16 cellular contexts compared by ENCODE assay signal in genomic region chr19:47027586-47028371, GRCh38. TPM values are rescaled to one million over a fixed set of nuclear protein-coding genes. Genes with fewer than 3 reads are reported as not detected.
A peak's percentile ranks its signal among the peaks of the same experiment; 100 is the strongest.
DNase-seq lines count a peak whose midpoint lies in the region; ATAC-seq and TF ChIP-seq lines count a peak whose summit lies in the region.
"Had no signal": no experiment of that assay in that cellular context is flagged by ENCODE, and none has a peak within 500 bp of the region (broad histone marks: within the 10 kb centered on the region; RNA-seq: fewer than 3 reads in every experiment).

No MANE protein-coding gene starts in this region.

- in situ Hi-C loops in IMR-90 (cut with MboI; ENCODE audit: low sequenced_read_pairs): no loop called here

- no peak overlapping the region for H3K14ac ChIP-seq in IMR-90 (replicated peaks; ENCODE audit: low read depth, low read length)
- H3K14ac ChIP-seq in mesenchymal stem cell (ENCODE audit: low read length in 2 of 2): no peak overlapping the region

- intact Hi-C loops in IMR-90 (cut with micrococcal nuclease): no loop called here

- no peak for TF ChIP-seq EP300 in upper lobe of left lung (IDR thresholded peaks at IDR 0.05)

- H2BK120ac ChIP-seq in IMR-90 (ENCODE audit: low read depth, low read length) (no peak overlapping the region), mesenchymal stem cell (ENCODE audit: low read depth, low read length) (no peak overlapping the region)

- TF ChIP-seq RAD21 in IMR-90 (IDR thresholded peaks at IDR 0.05; ENCODE audit: low read length): no peak

- CTCF ChIA-PET in IMR-90 (lab: Yijun Ruan, JAX): no interaction called here

- BruUV-seq in IMR-90 (replicated peaks; lab: Mats Ljungman, UMichigan): no TSS peak

- H3K27ac ChIP-seq in IMR-90 (ENCODE audit: insufficient read depth, low read length) (no peak overlapping the region), hepatocyte (no peak overlapping the region), neural progenitor cell (no peak overlapping the region), mesenchymal stem cell (ENCODE audit: low read length, poor library complexity, severe bottlenecking) (no peak overlapping the region), upper lobe of left lung (no peak overlapping the region)
- H3K27ac ChIP-seq: 22Rv1, KMS-11 had no signal

- H3K4me1 ChIP-seq in IMR-90 (ENCODE audit: control insufficient read depth, insufficient read depth, low read length) (peaks cover 1% of the 10 kb centered on the region; the same call in 1 of the 2 replicates), hepatocyte (ENCODE audit: insufficient read depth) (no peaks in the 10 kb centered on the region), neural progenitor cell (peaks cover 19% of the 10 kb centered on the region), mesenchymal stem cell (ENCODE audit: control insufficient read depth, insufficient read depth, low read depth, low read length) (peaks cover 8% of the 10 kb centered on the region), upper lobe of left lung (peaks cover 3 to 14% (median 5%) of the 10 kb centered on the region in 4 donors)
- H3K4me1 ChIP-seq: BE2C had no signal

- peaks cover 11% of the 10 kb centered on the region for H3K4me1 Mint-ChIP-seq in neural progenitor cell

- no peak overlapping the region for H3K56ac ChIP-seq in IMR-90 (ENCODE audit: extremely low read depth, insufficient read depth, low read length)

- H3K27me3 Mint-ChIP-seq in neural progenitor cell (ENCODE audit: insufficient read depth, low read depth): peaks cover 55% of the 10 kb centered on the region

- H4K91ac ChIP-seq in IMR-90 (ENCODE audit: insufficient read depth, low read depth, low read length): no peak overlapping the region
- no peak overlapping the region for H4K91ac ChIP-seq in mesenchymal stem cell (ENCODE audit: low read length)

- no peak overlapping the region for H2BK12ac ChIP-seq in mesenchymal stem cell (ENCODE audit: low read length in 2 of 2)

- no peak overlapping the region for H2AFZ ChIP-seq in IMR-90 (replicated peaks; ENCODE audit: low read length, poor library complexity)
- H2AFZ ChIP-seq in hepatocyte: no peak overlapping the region
- peak overlapping the region; percentile 72 for H2AFZ ChIP-seq in neural progenitor cell (replicated peaks)
- no peak overlapping the region for H2AFZ ChIP-seq in mesenchymal stem cell (ENCODE audit: low read depth, low read length)

- H4K8ac ChIP-seq in IMR-90 (ENCODE audit: low read depth in 2 of 2, low read length in 2 of 2) (no peak overlapping the region), mesenchymal stem cell (ENCODE audit: low read length) (no peak overlapping the region)

- H3K79me1 ChIP-seq in IMR-90 (ENCODE audit: low read depth in 1 of 2, low read length in 2 of 2) (no peaks in the 10 kb centered on the region), mesenchymal stem cell (replicated peaks; ENCODE audit: low read length, poor library complexity, severe bottlenecking) (no peaks in the 10 kb centered on the region)

- 0% methylated on average over 3 of the region's 20 CpGs; no CpG with 5 or more reads in 1 of the 2 experiments for WGBS in IMR-90 (ENCODE audit: extremely low coverage in 2 of 2, insufficient read length in 1 of 2), 2 experiments
- 36% methylated on average over 15 of the region's 20 CpGs for WGBS in hepatocyte (ENCODE audit: low lambda C conversion rate, missing lambda C conversion rate)
- WGBS in mesenchymal stem cell: 28% methylated on average over 10 of the region's 20 CpGs
- 20% methylated on average over 15 to 16 of the region's 20 CpGs for WGBS in upper lobe of left lung, 2 donors

- H3K27me3 ChIP-seq in IMR-90 (ENCODE audit: control insufficient read depth, insufficient read depth, low read length) (peaks cover 33% of the 10 kb centered on the region), hepatocyte (peaks cover 41% of the 10 kb centered on the region), neural progenitor cell (peaks cover 47% of the 10 kb centered on the region), mesenchymal stem cell (ENCODE audit: control insufficient read depth in 1 of 2, insufficient read depth in 1 of 2, low read length in 2 of 2) (peaks cover 50% of the 10 kb centered on the region in 2 experiments), upper lobe of left lung (peaks cover 0 to 28% (median 15%) of the 10 kb centered on the region in 4 donors)

- no peaks in the 10 kb centered on the region for H3K79me2 ChIP-seq in hepatocyte
- H3K79me2 ChIP-seq in neural progenitor cell (ENCODE audit: low read depth): no peaks in the 10 kb centered on the region

- H3K18ac ChIP-seq in IMR-90 (ENCODE audit: low read depth, low read length) (no peak overlapping the region), mesenchymal stem cell (ENCODE audit: low read depth in 1 of 2, low read length in 2 of 2) (no peak overlapping the region)

- TF ChIP-seq CTCF in IMR-90 (conservative IDR thresholded peaks at IDR 0.05; ENCODE audit: low read depth, low read length) (no peak), hepatocyte (IDR thresholded peaks at IDR 0.05; ENCODE audit: poor library complexity) (no peak), neural progenitor cell (IDR thresholded peaks at IDR 0.05) (no peak), upper lobe of left lung (IDR thresholded peaks at IDR 0.05) (no peak)

- H2BK20ac ChIP-seq in IMR-90 (ENCODE audit: low read depth, low read length): no peak overlapping the region

- H3K4me3 ChIP-seq in IMR-90 (ENCODE audit: insufficient read depth, low read depth, low read length) (no peak overlapping the region), hepatocyte (no peak overlapping the region), neural progenitor cell (no peak overlapping the region), mesenchymal stem cell (ENCODE audit: insufficient read depth in 1 of 2, low read depth in 1 of 2, low read length in 2 of 2) (no peak overlapping the region), upper lobe of left lung (no peak overlapping the region)

- peaks cover 3% of the 10 kb centered on the region for H3K9me3 Mint-ChIP-seq in neural progenitor cell
- H3K9me3 Mint-ChIP-seq: CD4-positive, alpha-beta T cell had no signal

- H3K9me2 ChIP-seq in hepatocyte (replicated peaks; ENCODE audit: insufficient read depth): no peaks in the 10 kb centered on the region

- no peak for ATAC-seq in IMR-90 (ENCODE audit: low read depth)
- no peak for ATAC-seq in upper lobe of left lung (ENCODE audit: low FRiP score in 2 of 2)

- no peaks in the 10 kb centered on the region for H3K36me3 Mint-ChIP-seq in neural progenitor cell

- H2AK5ac ChIP-seq in IMR-90 (ENCODE audit: low read depth, low read length) (no peak overlapping the region), mesenchymal stem cell (ENCODE audit: low read length, severe bottlenecking) (no peak overlapping the region)

- peak overlapping the region; percentile 4 for H3K4me3 Mint-ChIP-seq in neural progenitor cell
- H3K4me3 Mint-ChIP-seq: CD4-positive, alpha-beta T cell had no signal

- TF ChIP-seq POLR2A in IMR-90 (IDR thresholded peaks at IDR 0.05; ENCODE audit: low read depth, low read length) (no peak), upper lobe of left lung (IDR thresholded peaks at IDR 0.05) (no peak)

- H3K27ac Mint-ChIP-seq in neural progenitor cell: no peak overlapping the region
- H3K27ac Mint-ChIP-seq: CD4-positive, alpha-beta T cell had no signal

- H3K4me2 ChIP-seq in IMR-90 (ENCODE audit: low read depth, low read length): no peak overlapping the region
- H3K4me2 ChIP-seq in hepatocyte: no peak overlapping the region
- H3K4me2 ChIP-seq in neural progenitor cell: peak overlapping the region; percentile 69
- no peak overlapping the region for H3K4me2 ChIP-seq in mesenchymal stem cell (ENCODE audit: low read length, poor library complexity, severe bottlenecking)
- H3K4me2 ChIP-seq: KMS-11 had no signal

- H3K4ac ChIP-seq in IMR-90 (ENCODE audit: low read depth, low read length) (no peak overlapping the region; the same call in 1 of the 2 replicates), mesenchymal stem cell (ENCODE audit: low read depth in 1 of 2, low read length in 2 of 2) (no peak overlapping the region)

- peaks cover 14% of the 10 kb centered on the region for H3F3A ChIP-seq in neural progenitor cell (ENCODE audit: low read depth)

- no peak overlapping the region for H3K9ac ChIP-seq in IMR-90 (ENCODE audit: low read depth, low read length)
- no peak overlapping the region for H3K9ac ChIP-seq in neural progenitor cell
- H3K9ac ChIP-seq in mesenchymal stem cell (ENCODE audit: low read length): no peak overlapping the region
- H3K9ac ChIP-seq: KMS-11 had no signal

- no peak overlapping the region for H4K5ac ChIP-seq in IMR-90 (ENCODE audit: low read depth, low read length)

- H2BK15ac ChIP-seq in IMR-90 (ENCODE audit: low read depth, low read length) (no peak overlapping the region), mesenchymal stem cell (ENCODE audit: low read depth, poor library complexity, severe bottlenecking) (no peak overlapping the region)

- H4K20me1 ChIP-seq in IMR-90 (ENCODE audit: insufficient read depth, low read length) (no peaks in the 10 kb centered on the region; the same call in 1 of the 2 replicates), hepatocyte (ENCODE audit: insufficient read depth, poor library complexity, severe bottlenecking) (no peaks in the 10 kb centered on the region), neural progenitor cell (ENCODE audit: low read depth) (peaks cover 7% of the 10 kb centered on the region)

- DNase-seq in DMS53 (lab: John Stamatoyannopoulos, UW) (peak; percentile 30), DMS53 treated with DMSO at 0.1 percent for 48 hours (lab: John Stamatoyannopoulos, UW; ENCODE audit: unreplicated experiment) (no peak), IMR-90 (no peak), hepatocyte (ENCODE audit: low spot score) (peak; percentile 3), neural progenitor cell (ENCODE audit: low spot score) (no peak), pons (ENCODE audit: low spot score) (no peak), mesenchymal stem cell (no peak), upper lobe of left lung (no peak)
- DNase-seq: CD4-positive, alpha-beta T cell; NCI-H1048; NCI-H2107; NK-92 treated with Interleukin-12 subunit alpha and Interleukin-12 subunit beta, amount 100 ng/mL, for 24 hours; RPMI8226 had no signal

- H3K36me3 ChIP-seq in IMR-90 (ENCODE audit: control insufficient read depth, insufficient read depth, low read length): no peaks in the 10 kb centered on the region
- no peaks in the 10 kb centered on the region for H3K36me3 ChIP-seq in hepatocyte (replicated peaks; ENCODE audit: insufficient read depth, low read depth)
- no peaks in the 10 kb centered on the region for H3K36me3 ChIP-seq in neural progenitor cell
- H3K36me3 ChIP-seq in mesenchymal stem cell (ENCODE audit: control insufficient read depth in 1 of 2, insufficient read depth in 2 of 2, low read depth in 1 of 2, low read length in 2 of 2): no peaks in the 10 kb centered on the region
- no peaks in the 10 kb centered on the region for H3K36me3 ChIP-seq in upper lobe of left lung
- H3K36me3 ChIP-seq: BE2C had no signal

- H2AK9ac ChIP-seq in IMR-90 (replicated peaks; ENCODE audit: low read depth, low read length, poor library complexity): peak overlapping the region; percentile 42

- H3K23ac ChIP-seq in IMR-90 (ENCODE audit: low read depth, low read length) (no peak overlapping the region), mesenchymal stem cell (ENCODE audit: low read length in 2 of 2) (no peak overlapping the region)

- dilution Hi-C loops in IMR-90 (cut with HindIII; ENCODE audit: low sequenced_read_pairs, unreplicated experiment): no loop called here

- H3K9me3 ChIP-seq in IMR-90 (ENCODE audit: control insufficient read depth, insufficient read depth, low read length) (no peaks in the 10 kb centered on the region), hepatocyte (ENCODE audit: low read depth) (no peaks in the 10 kb centered on the region), neural progenitor cell (ENCODE audit: low read depth) (no peaks in the 10 kb centered on the region), mesenchymal stem cell (ENCODE audit: control insufficient read depth, low read length) (no peaks in the 10 kb centered on the region), upper lobe of left lung (no peaks in the 10 kb centered on the region)
- H3K9me3 ChIP-seq: BE2C had no signal

- POLR2A ChIA-PET in IMR-90 (lab: Charles Lee; ENCODE audit: unreplicated experiment): interaction anchor here (0.5 kb wide), 1 partner anchor 261 kb away, joined by 6 read pairs; no protein-coding TSS in a partner anchor

- no peaks in the 10 kb centered on the region for H3K9me1 ChIP-seq in IMR-90 (ENCODE audit: insufficient read depth, low read length)

- H2BK5ac ChIP-seq in IMR-90 (ENCODE audit: low read depth, low read length, poor library complexity, severe bottlenecking) (no peak overlapping the region), mesenchymal stem cell (ENCODE audit: low read depth, low read length, poor library complexity, severe bottlenecking) (no peak overlapping the region)

RNA-seq across cellular contexts. Expression of gene NPAS1, which starts 8.1 kb away (rescaled TPM):
- 0.36 and 0.56 TPM in 2 replicates for total RNA-seq in IMR-90 (2012; rRNA removed)
- polyA plus RNA-seq in IMR-90 (2012; rRNA removed): 5.7 and 7.4 TPM in 2 replicates
- polyA plus RNA-seq in IMR-90 (2012; cell fraction: cytosol; rRNA removed): 6.7 and 7.2 TPM in 2 replicates
- polyA plus RNA-seq in IMR-90 (2012; cell fraction: nucleus; rRNA removed; ENCODE audit: low replicate concordance): 6.1 and 23.6 TPM in 2 replicates
- total RNA-seq in hepatocyte: 0.20 and 0.23 TPM in 2 replicates
- polyA plus RNA-seq in hepatocyte: 4.5 and 5.5 TPM in 2 replicates
- 1.2 and 4.3 TPM in 2 replicates for total RNA-seq in neural progenitor cell (ENCODE audit: low replicate concordance)
- 0.41 TPM for polyA plus RNA-seq in mesenchymal stem cell (2013, experiment 1 of 2)
- polyA plus RNA-seq in mesenchymal stem cell (2013, experiment 2 of 2): 0.47 TPM
- 10 to 100 TPM in 1 of 6 donors, 1 to 10 TPM in 3, under 1 TPM in 1, not detected in 1; 0.30 to 13.6 (median 1.1) TPM for total RNA-seq in upper lobe of left lung

RNA-seq across cellular contexts. Expression of gene TMEM160, which starts 20.6 kb away (rescaled TPM):
- total RNA-seq in IMR-90 (2012; rRNA removed) (9.2 and 10.6 TPM in 2 replicates), hepatocyte (21.1 and 31.0 TPM in 2 replicates), neural progenitor cell (ENCODE audit: low replicate concordance) (8.0 and 66.2 TPM in 2 replicates), upper lobe of left lung (10 to 100 TPM; 11.5 to 82.8 (median 49.4) TPM)
- polyA plus RNA-seq in IMR-90 (2012; rRNA removed) (25.7 and 48.9 TPM in 2 replicates), hepatocyte (71.7 and 91.7 TPM in 2 replicates)
- 61.5 and 62.1 TPM in 2 replicates for polyA plus RNA-seq in IMR-90 (2012; cell fraction: cytosol; rRNA removed)
- 7.7 and 30.6 TPM in 2 replicates for polyA plus RNA-seq in IMR-90 (2012; cell fraction: nucleus; rRNA removed; ENCODE audit: low replicate concordance)
- polyA plus RNA-seq in mesenchymal stem cell (2013, experiment 1 of 2): 28.2 TPM
- polyA plus RNA-seq in mesenchymal stem cell (2013, experiment 2 of 2): 28.5 TPM

Comparison
In these comparisons a context has a peak if more than half of its experiments do, and no peak if none do; other contexts are left out.
1. DNase-seq: peak in DMS53 (single experiment) and hepatocyte (single experiment); none in DMS53 treated with DMSO at 0.1 percent for 48 hours (single experiment), IMR-90 (single experiment), neural progenitor cell (single experiment), pons (single experiment), mesenchymal stem cell (single experiment) and upper lobe of left lung (0 of 2).